12 cellular contexts compared by ENCODE assay signal in genomic region chr11:110778351-110778750, GRCh38.
DNase-seq lines count a peak whose midpoint lies in the region; ATAC-seq and TF ChIP-seq lines count a peak whose summit lies in the region.
"Had no signal": no experiment of that assay in that cellular context is flagged by ENCODE, and none has a peak within 500 bp of the region (broad histone marks: within the 10 kb centered on the region; RNA-seq: fewer than 3 reads in every experiment).

No MANE protein-coding gene starts in this region.

- peaks cover 0 to 9% (median 0%) of the 10 kb centered on the region in 7 donors for H3K9me3 Mint-ChIP-seq in CD14-positive monocyte
- peaks cover 4% of the 10 kb centered on the region for H3K9me3 Mint-ChIP-seq in memory B cell

- ATAC-seq in HG02588 (IDR thresholded peaks at IDR 0.05; ENCODE audit: unreplicated experiment) (peak; percentile 61), memory B cell (ENCODE audit: low read depth) (peak; percentile 96)

- POLR2A ChIA-PET in HEK293T (lab: Yijun Ruan, JAX): no interaction called here

- TF ChIP-seq CTCF in CD14-positive monocyte (IDR thresholded peaks at IDR 0.05): no peak
- TF ChIP-seq CTCF in Peyer's patch (IDR thresholded peaks at IDR 0.05): no peak

- H3K27ac Mint-ChIP-seq in CD14-positive monocyte (peak overlapping the region in 5 of 7 donors; percentile 32 to 86 (median 64)), memory B cell (peak overlapping the region; percentile 33)

- H3K4me1 ChIP-seq in Peyer's patch: no peaks in the 10 kb centered on the region

- H3K36me3 Mint-ChIP-seq in CD14-positive monocyte: no peaks in the 10 kb centered on the region
- peaks cover 3% of the 10 kb centered on the region for H3K36me3 Mint-ChIP-seq in memory B cell

- no peak overlapping the region for H3K4me3 ChIP-seq in Peyer's patch
- H3K4me3 ChIP-seq: GM23248, skin epidermis had no signal

- H3K27me3 ChIP-seq in Peyer's patch: no peaks in the 10 kb centered on the region

- H3K27ac ChIP-seq in Peyer's patch: peak overlapping the region in 3 of 4 donors; percentile 43 to 71 (median 66)
- H3K27ac ChIP-seq: GM23248 had no signal

- H3K36me3 ChIP-seq in Peyer's patch: no peaks in the 10 kb centered on the region

- intact Hi-C loops in CD14-positive monocyte (cut with micrococcal nuclease): no loop called here

- no peaks in the 10 kb centered on the region for H3K27me3 Mint-ChIP-seq in CD14-positive monocyte (ENCODE audit: low read depth in 3 of 3)
- no peaks in the 10 kb centered on the region for H3K27me3 Mint-ChIP-seq in memory B cell

- H3K4me3 Mint-ChIP-seq in CD14-positive monocyte: no peak overlapping the region
- no peak overlapping the region for H3K4me3 Mint-ChIP-seq in memory B cell

- DNase-seq in CD14-positive monocyte (ENCODE audit: low spot score) (no peak), Peyer's patch (peak in 1 of 3 donors; percentile 35), memory B cell (ENCODE audit: low spot score in 2 of 2) (peak in 1 of 2 donors; percentile 18), SW480 (ENCODE audit: low spot score) (no peak), HEK293T (ENCODE audit: extremely low spot score) (no peak), iPS-NIHi11 (ENCODE audit: low spot score) (no peak)
- no peak for DNase-seq in activated CD4-positive, alpha-beta T cell treated with anti-CD3 and anti-CD28 coated beads for 4 hours
- DNase-seq: amygdala, Right ventricle myocardium superior had no signal

- no peak for TF ChIP-seq POLR2A in Peyer's patch (IDR thresholded peaks at IDR 0.05)

- H3K4me1 Mint-ChIP-seq in CD14-positive monocyte (peaks cover 20% of the 10 kb centered on the region), memory B cell (peaks cover 10% of the 10 kb centered on the region)

- CTCF ChIA-PET in HEK293T (lab: Yijun Ruan, JAX): no interaction called here

- H3K9me3 ChIP-seq in Peyer's patch: no peaks in the 10 kb centered on the region

TF ChIP-seq in HEK293T, 16 proteins besides CTCF, POLR2A, EP300 and RAD21:
- TF ChIP-seq LEF1 (IDR thresholded peaks at IDR 0.05; ENCODE audit: borderline replicate concordance) (no peak), SP1 (IDR thresholded peaks at IDR 0.05) (no peak), BHLHE40 (IDR thresholded peaks at IDR 0.05; ENCODE audit: borderline replicate concordance) (no peak)
